ENCODE assay signal across 22 cellular contexts in genomic region chr20:16641511-16641910, GRCh38.
DNase-seq lines count a peak whose midpoint lies in the region; TF ChIP-seq lines count a peak whose summit lies in the region.
"Had no signal": no experiment of that assay in that cellular context is flagged by ENCODE, and none has a peak within 500 bp of the region (broad histone marks: within the 10 kb centered on the region; RNA-seq: fewer than 3 reads in every experiment).

No MANE protein-coding gene starts in this region.

- DNase-seq in NCI-H82 (lab: John Stamatoyannopoulos, UW) (peak; percentile 20), NCI-H82 treated with DMSO at 0.1 percent for 48 hours (lab: John Stamatoyannopoulos, UW; ENCODE audit: unreplicated experiment) (no peak), kidney glomerular epithelial cell (lab: John Stamatoyannopoulos, UW) (peak; percentile 4), myocyte (ENCODE audit: low read depth) (peak; percentile 16), ascending aorta (ENCODE audit: low spot score in 2 of 2) (no peak), LoVo (ENCODE audit: low spot score) (no peak), ureter (ENCODE audit: low spot score) (no peak), NCI-H526 treated with DMSO at 0.1 percent for 48 hours (lab: John Stamatoyannopoulos, UW) (no peak)
- DNase-seq: AML-193; Caco-2; CD4-positive, alpha-beta T cell; DMS153; DMS79; GF-D8; GOT3; H7; HFFc6 had no signal

- no peak for TF ChIP-seq CTCF in ascending aorta (IDR thresholded peaks at IDR 0.05)

- H3K27ac ChIP-seq in ascending aorta, result no peak overlapping the region
- H3K27ac ChIP-seq: 22Rv1, A549, C4-2B, HL-60 had no signal

- H3K4me3 ChIP-seq in ascending aorta, result no peak overlapping the region
- H3K4me3 ChIP-seq: A549, GM12878 had no signal

- no peaks in the 10 kb centered on the region for H3K9me3 ChIP-seq in ascending aorta
- H3K9me3 ChIP-seq: A549, Caco-2 had no signal

- no peaks in the 10 kb centered on the region for H3K4me1 ChIP-seq in ascending aorta
- H3K4me1 ChIP-seq: A549 had no signal

- H3K27me3 ChIP-seq in ascending aorta, result no peaks in the 10 kb centered on the region

- H3K36me3 ChIP-seq in ascending aorta, result no peaks in the 10 kb centered on the region

- intact Hi-C loops in ascending aorta (cut with DNase I), result no loop called here

Comparison
In these comparisons a context has a peak if more than half of its experiments do, and no peak if none do; other contexts are left out.
1. DNase-seq: peak in NCI-H82 (single experiment), kidney glomerular epithelial cell (single experiment) and myocyte (single experiment); none in NCI-H82 treated with DMSO at 0.1 percent for 48 hours (single experiment), ascending aorta (0 of 2), LoVo (single experiment), ureter (single experiment) and NCI-H526 treated with DMSO at 0.1 percent for 48 hours (single experiment).